25 cellular contexts compared by ENCODE assay signal in the genomic region with DNA sequence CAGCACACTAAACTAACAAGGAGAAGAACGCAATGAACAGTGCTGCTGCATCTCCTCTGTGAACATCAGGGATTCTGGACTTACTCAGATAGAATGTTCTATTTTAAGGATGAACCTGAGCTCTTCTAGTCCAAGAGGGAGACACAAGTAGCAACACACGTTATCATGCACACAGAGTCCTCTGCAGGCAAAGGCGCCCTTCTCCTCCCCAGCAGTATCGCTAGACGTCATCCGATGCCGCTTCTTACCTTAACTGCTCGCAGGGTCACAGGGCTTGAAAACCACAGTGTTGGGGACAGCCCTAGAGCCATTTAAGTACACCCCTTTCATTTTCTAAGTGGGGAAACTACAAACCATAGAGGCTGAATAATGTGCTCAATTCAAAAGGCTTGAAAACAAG.
A peak's percentile ranks its signal among the peaks of the same experiment; 100 is the strongest.
DNase-seq lines count a peak whose midpoint lies in the region; ATAC-seq and TF ChIP-seq lines count a peak whose summit lies in the region.
"Had no signal": no experiment of that assay in that cellular context is flagged by ENCODE, and none has a peak within 500 bp of the region (broad histone marks: within the 10 kb centered on the region; RNA-seq: fewer than 3 reads in every experiment).

No MANE protein-coding gene starts in this region.

- peaks cover 15% of the 10 kb centered on the region for H3K79me1 ChIP-seq in mesenchymal stem cell (replicated peaks; ENCODE audit: low read length, poor library complexity, severe bottlenecking)

- H3K27me3 ChIP-seq in DND-41 (ENCODE audit: insufficient read depth, low read length, poor library complexity) (no peaks in the 10 kb centered on the region), brain microvascular endothelial cell (replicated peaks) (no peaks in the 10 kb centered on the region), mesenchymal stem cell (ENCODE audit: control insufficient read depth in 1 of 2, insufficient read depth in 1 of 2, low read length in 2 of 2) (peaks cover 0 to 10% of the 10 kb centered on the region in 2 experiments), tibial artery (no peaks in the 10 kb centered on the region)
- H3K27me3 ChIP-seq: colonic mucosa had no signal

- ATAC-seq in DND-41 (ENCODE audit: insufficient read depth, low read depth) (no peak), mucosa of descending colon (no peak), HG03095 (IDR thresholded peaks at IDR 0.05; ENCODE audit: unreplicated experiment) (no peak)
- ATAC-seq: activated naive CD4-positive, alpha-beta T cell treated with anti-CD3 and anti-CD28 coated beads, Interleukin-2, amount 50 U/mL, for 72 hours; GM12878; HCT116; left lobe of liver; stimulated activated memory B cell treated with anti-CD40 and anti-IgM and Interleukin-4, amounts not matched to agents 10 μg/mL and 1 μg/mL and 100 μg/mL, for 72 hours had no signal

- no peak overlapping the region for H3K23ac ChIP-seq in mesenchymal stem cell (ENCODE audit: low read length in 2 of 2)

- TF ChIP-seq CTCF in DND-41 (IDR thresholded peaks at IDR 0.05; ENCODE audit: borderline replicate concordance, extremely low read depth, low read length, poor library complexity, severe bottlenecking) (no peak), brain microvascular endothelial cell (IDR thresholded peaks at IDR 0.05; ENCODE audit: low read depth, low read length, missing control alignments) (peak; percentile 4), tibial artery (IDR thresholded peaks at IDR 0.05) (no peak), mucosa of descending colon (IDR thresholded peaks at IDR 0.05) (no peak)

- WGBS in mesenchymal stem cell = 82% methylated on average over 8 of the region's 8 CpGs

- no peak for DNase-seq in DND-41
- DNase-seq in brain microvascular endothelial cell = no peak
- DNase-seq in mesenchymal stem cell = no peak
- no peak for DNase-seq in tibial artery
- DNase-seq in mucosa of descending colon = no peak
- no peak for DNase-seq in kidney tubule cell (ENCODE audit: low spot score)
- DNase-seq: ACHN; activated CD4-positive, alpha-beta T cell treated with anti-CD3 and anti-CD28 coated beads, Interleukin-2, amount 10 ng/mL, durations not matched to agents 24 days and 14 days; activated CD8-positive, alpha-beta memory T cell treated with anti-CD3 and anti-CD28 coated beads for 24 hours; activated T-cell treated with anti-CD3 and anti-CD28 coated beads for 4 hours; CD4-positive, alpha-beta memory T cell; colonic mucosa; effector CD8-positive, alpha-beta T cell; NCI-H1694; NCI-H526 treated with DMSO at 0.1 percent for 48 hours; SHP77 treated with DMSO at 0.1 percent for 48 hours; trophoblast cell had no signal

- intact Hi-C loops in tibial artery (cut with DNase I; ENCODE audit: low total_unique reads) = no loop called here
- intact Hi-C loops in mucosa of descending colon (cut with DNase I, micrococcal nuclease) = no loop called here

- no peak overlapping the region for H4K91ac ChIP-seq in mesenchymal stem cell (ENCODE audit: low read length)

- H3K4me2 ChIP-seq in DND-41 (ENCODE audit: insufficient read depth, low read length) (no peak overlapping the region), mesenchymal stem cell (ENCODE audit: low read length, poor library complexity, severe bottlenecking) (no peak overlapping the region)

- H2AFZ ChIP-seq in DND-41 (ENCODE audit: low read depth, low read length) (no peak overlapping the region), mesenchymal stem cell (ENCODE audit: low read depth, low read length) (no peak overlapping the region)

- no peak overlapping the region for H3K18ac ChIP-seq in mesenchymal stem cell (ENCODE audit: low read depth in 1 of 2, low read length in 2 of 2)

- peaks cover 72% of the 10 kb centered on the region for H4K20me1 ChIP-seq in DND-41 (ENCODE audit: insufficient read depth, low read length)

- no peak overlapping the region for H2BK5ac ChIP-seq in mesenchymal stem cell (ENCODE audit: low read depth, low read length, poor library complexity, severe bottlenecking)

- H3K9me3 ChIP-seq in DND-41 (ENCODE audit: insufficient read depth, low read length, severe bottlenecking) (no peaks in the 10 kb centered on the region), KOPT-K1 (ENCODE audit: insufficient read depth, low read length, poor library complexity, severe bottlenecking) (no peaks in the 10 kb centered on the region), mesenchymal stem cell (ENCODE audit: control insufficient read depth, low read length) (no peaks in the 10 kb centered on the region), tibial artery (no peaks in the 10 kb centered on the region), mucosa of descending colon (no peaks in the 10 kb centered on the region)
- H3K9me3 ChIP-seq: colonic mucosa had no signal

- peak overlapping the region; percentile 4 for H2AK5ac ChIP-seq in mesenchymal stem cell (ENCODE audit: low read length, severe bottlenecking)

- H3K36me3 ChIP-seq in DND-41 (ENCODE audit: insufficient read depth, low read length) (peaks cover 74% of the 10 kb centered on the region), KOPT-K1 (ENCODE audit: insufficient read depth, low read length) (peaks cover 57% of the 10 kb centered on the region), brain microvascular endothelial cell (replicated peaks) (no peaks in the 10 kb centered on the region), mesenchymal stem cell (ENCODE audit: control insufficient read depth in 1 of 2, insufficient read depth in 2 of 2, low read depth in 1 of 2, low read length in 2 of 2) (no peaks in the 10 kb centered on the region), tibial artery (no peaks in the 10 kb centered on the region), mucosa of descending colon (ENCODE audit: low read depth) (no peaks in the 10 kb centered on the region)
- H3K36me3 ChIP-seq: colonic mucosa had no signal

- H3K27ac ChIP-seq in DND-41 (ENCODE audit: low read length) (0 out of 2 replicates have a peak overlapping the region, but pooled peaks have one; percentile 37), KOPT-K1 (ENCODE audit: low read depth, low read length, poor library complexity, severe bottlenecking) (peak overlapping the region; percentile 16), brain microvascular endothelial cell (no peak overlapping the region), mesenchymal stem cell (ENCODE audit: low read length, poor library complexity, severe bottlenecking) (no peak overlapping the region), tibial artery (no peak overlapping the region)
- H3K27ac ChIP-seq: colonic mucosa, VCaP had no signal

- no peak overlapping the region for H3K9ac ChIP-seq in DND-41 (ENCODE audit: low read depth, low read length)
- H3K9ac ChIP-seq in mesenchymal stem cell (ENCODE audit: low read length) = no peak overlapping the region

- no peak overlapping the region for H3K4ac ChIP-seq in mesenchymal stem cell (ENCODE audit: low read depth in 1 of 2, low read length in 2 of 2)

- in situ Hi-C loops in brain microvascular endothelial cell (cut with HindIII; ENCODE audit: low pct_ligation_motif_present, low sequenced_read_pairs) = no loop called here

- no peak overlapping the region for H2BK12ac ChIP-seq in mesenchymal stem cell (ENCODE audit: low read length in 2 of 2)

- no peak overlapping the region for H2BK120ac ChIP-seq in mesenchymal stem cell (ENCODE audit: low read depth, low read length)

- no peak overlapping the region for H3K4me3 ChIP-seq in DND-41 (ENCODE audit: low read depth in 1 of 2, low read length in 2 of 2)
- H3K4me3 ChIP-seq in brain microvascular endothelial cell (ENCODE audit: low read depth, low read length) = no peak overlapping the region
- no peak overlapping the region for H3K4me3 ChIP-seq in mesenchymal stem cell (ENCODE audit: insufficient read depth in 1 of 2, low read depth in 1 of 2, low read length in 2 of 2)
- H3K4me3 ChIP-seq in tibial artery = no peak overlapping the region
- no peak overlapping the region for H3K4me3 ChIP-seq in mucosa of descending colon
- H3K4me3 ChIP-seq: colonic mucosa, GM12878 had no signal

- H3K79me2 ChIP-seq in DND-41 (ENCODE audit: insufficient read depth, low read length) = peaks cover 97% of the 10 kb centered on the region

- no peak overlapping the region for H2BK15ac ChIP-seq in mesenchymal stem cell (ENCODE audit: low read depth, poor library complexity, severe bottlenecking)

- H3K14ac ChIP-seq in mesenchymal stem cell (ENCODE audit: low read length in 2 of 2) = no peak overlapping the region

- no peak overlapping the region for H4K8ac ChIP-seq in mesenchymal stem cell (ENCODE audit: low read length)

- peaks cover 5% of the 10 kb centered on the region for H3K4me1 ChIP-seq in DND-41 (ENCODE audit: insufficient read depth, low read length)
- peaks cover 19% of the 10 kb centered on the region for H3K4me1 ChIP-seq in mesenchymal stem cell (ENCODE audit: control insufficient read depth, insufficient read depth, low read depth, low read length)
- peaks cover 0 to 1% (median 0%) of the 10 kb centered on the region in 4 donors for H3K4me1 ChIP-seq in tibial artery
- no peaks in the 10 kb centered on the region for H3K4me1 ChIP-seq in mucosa of descending colon (ENCODE audit: low read depth)
- H3K4me1 ChIP-seq: colonic mucosa had no signal

Comparison
In these comparisons a context has a peak if more than half of its experiments do, and no peak if none do; other contexts are left out.
1. H3K27ac ChIP-seq: peak in DND-41 (single experiment) and KOPT-K1 (single experiment); none in brain microvascular endothelial cell (single experiment), mesenchymal stem cell (single experiment) and tibial artery (0 of 2).